16 cellular contexts compared by ENCODE assay signal in genomic region chr12:132288516-132289188, GRCh38. TPM values are rescaled to one million over a fixed set of nuclear protein-coding genes. Genes with fewer than 3 reads are reported as not detected.
DNase-seq lines count a peak whose midpoint lies in the region; ATAC-seq, FAIRE-seq and TF ChIP-seq lines count a peak whose summit lies in the region.
"Had no signal": no experiment of that assay in that cellular context is flagged by ENCODE, and none has a peak within 500 bp of the region (broad histone marks: within the 10 kb centered on the region; RNA-seq: fewer than 3 reads in every experiment).

No MANE protein-coding gene starts in this region.

- no peak overlapping the region for H3K27ac Mint-ChIP-seq in MCF 10A (ENCODE audit: low read depth, unreplicated experiment)
- H3K27ac Mint-ChIP-seq: CD8-positive, alpha-beta memory T cell had no signal

- no peak overlapping the region for H2AFZ ChIP-seq in hepatocyte

- peaks cover 78% of the 10 kb centered on the region for H3K27me3 ChIP-seq in left ventricle myocardium inferior (ENCODE audit: low read depth)
- H3K27me3 ChIP-seq in thyroid gland = no peaks in the 10 kb centered on the region
- H3K27me3 ChIP-seq in hepatocyte = peaks cover 27% of the 10 kb centered on the region

- intact Hi-C loops in left cardiac atrium (cut with DNase I) (no loop called here), left ventricle myocardium inferior (cut with micrococcal nuclease) (no loop called here), thyroid gland (cut with DNase I) (no loop called here), MCF 10A (cut with micrococcal nuclease) (loop anchor here (10.0 kb wide), 1 partner anchor 66 kb away; no protein-coding TSS in a partner anchor)

- H3K36me3 Mint-ChIP-seq in MCF 10A (ENCODE audit: insufficient read depth, unreplicated experiment) = no peaks in the 10 kb centered on the region
- H3K36me3 Mint-ChIP-seq: CD8-positive, alpha-beta memory T cell had no signal

- H3K36me3 ChIP-seq in left ventricle myocardium inferior (no peaks in the 10 kb centered on the region), thyroid gland (no peaks in the 10 kb centered on the region), hepatocyte (replicated peaks; ENCODE audit: insufficient read depth, low read depth) (no peaks in the 10 kb centered on the region)
- H3K36me3 ChIP-seq: BLaER1 treated with 17β-estradiol and CSF1 and Interleukin-3, amounts not matched to agents 10 nM and 100 nM had no signal

- H3K4me2 ChIP-seq in hepatocyte = no peak overlapping the region

- no peak for TF ChIP-seq POLR2A in thyroid gland (IDR thresholded peaks at IDR 0.05)

- no peaks in the 10 kb centered on the region for H3K9me3 Mint-ChIP-seq in MCF 10A (ENCODE audit: unreplicated experiment)

- 44 to 50% methylated on average over 22 to 24 of the region's 37 CpGs for WGBS in thyroid gland, 2 donors
- WGBS in hepatocyte (ENCODE audit: low lambda C conversion rate, missing lambda C conversion rate) = 96% methylated on average over 37 of the region's 37 CpGs

- H3K27ac ChIP-seq in left ventricle myocardium inferior (replicated peaks) (no peak overlapping the region), thyroid gland (peak overlapping the region; percentile 58 to 77 (median 58)), hepatocyte (no peak overlapping the region)
- H3K27ac ChIP-seq: BLaER1 treated with 17β-estradiol and CSF1 and Interleukin-3, amounts not matched to agents 10 nM and 100 nM had no signal

- peaks cover 7% of the 10 kb centered on the region for H3K27me3 Mint-ChIP-seq in MCF 10A (ENCODE audit: insufficient read depth, unreplicated experiment)

- H3K9me2 ChIP-seq in hepatocyte (replicated peaks; ENCODE audit: insufficient read depth) = no peaks in the 10 kb centered on the region

- TF ChIP-seq CTCF in left ventricle myocardium inferior (IDR thresholded peaks at IDR 0.05; ENCODE audit: borderline replicate concordance) (no peak), thyroid gland (IDR thresholded peaks at IDR 0.05) (no peak), hepatocyte (IDR thresholded peaks at IDR 0.05; ENCODE audit: poor library complexity) (no peak), MCF 10A (IDR thresholded peaks at IDR 0.05; ENCODE audit: unreplicated experiment) (no peak)

- H3K9me3 ChIP-seq in left ventricle myocardium inferior (replicated peaks) (no peaks in the 10 kb centered on the region), thyroid gland (no peaks in the 10 kb centered on the region), hepatocyte (ENCODE audit: low read depth) (no peaks in the 10 kb centered on the region)

- no peak overlapping the region for H3K4me3 Mint-ChIP-seq in MCF 10A (ENCODE audit: unreplicated experiment)
- H3K4me3 Mint-ChIP-seq: CD8-positive, alpha-beta memory T cell had no signal

- FAIRE-seq in RCC 7860 (lab: Jason Lieb, UNC) = peak; percentile 90
- FAIRE-seq: G401.6, H54 had no signal

- no peaks in the 10 kb centered on the region for H3K79me2 ChIP-seq in hepatocyte

- CTCF ChIA-PET in MCF 10A (lab: Yijun Ruan, JAX) = interaction anchor here (0.5 to 0.7 kb wide), 2 partner anchors 15 to 70 kb away, joined by 3 read pairs; no protein-coding TSS in a partner anchor

- no peaks in the 10 kb centered on the region for H4K20me1 ChIP-seq in hepatocyte (ENCODE audit: insufficient read depth, poor library complexity, severe bottlenecking)

- H3K4me1 Mint-ChIP-seq in MCF 10A (ENCODE audit: insufficient read depth, unreplicated experiment) = peaks cover 31% of the 10 kb centered on the region

- DNase-seq in left cardiac atrium (peak; percentile 17), left ventricle myocardium inferior (no peak), RCC 7860 (ENCODE audit: low spot score) (peak; percentile 78), glomerular visceral epithelial cell (ENCODE audit: extremely low spot score) (peak; percentile 75), thyroid gland (peak; percentile 85 to 86), hepatocyte (ENCODE audit: low spot score) (no peak), NCI-H2171 treated with DMSO at 0.1 percent for 48 hours (lab: John Stamatoyannopoulos, UW) (no peak), MCF 10A (ENCODE audit: unreplicated experiment) (no peak)
- DNase-seq: Karpas-422, NCI-H1417, NCI-H187 treated with DMSO at 0.1 percent for 48 hours, NCI-H446 had no signal

- BruUV-seq in MCF 10A (replicated peaks; lab: Mats Ljungman, UMichigan) = no TSS peak

- ATAC-seq in left cardiac atrium = no peak

- H3K4me1 ChIP-seq in left ventricle myocardium inferior = peaks cover 7% of the 10 kb centered on the region
- H3K4me1 ChIP-seq in thyroid gland = peaks cover 16 to 45% of the 10 kb centered on the region in 2 donors
- H3K4me1 ChIP-seq in hepatocyte (ENCODE audit: insufficient read depth) = peaks cover 8% of the 10 kb centered on the region

- POLR2A ChIA-PET in MCF 10A (lab: Yijun Ruan, JAX) = no interaction called here

- H3K4me3 ChIP-seq in left ventricle myocardium inferior (no peak overlapping the region), thyroid gland (replicated peaks in 1 of 3) (no peak overlapping the region), hepatocyte (no peak overlapping the region)
- H3K4me3 ChIP-seq: BLaER1 treated with 17β-estradiol and CSF1 and Interleukin-3, amounts not matched to agents 10 nM and 100 nM had no signal

RNA-seq across cellular contexts. Expression of gene GALNT9, which starts 40.7 kb away (rescaled TPM):
- total RNA-seq in left cardiac atrium (1 to 10 TPM; 2.6 to 2.7 TPM), left ventricle myocardium inferior (not detected), thyroid gland (10 to 100 TPM in 2 of 4 donors, 1 to 10 TPM in 2; 2.2 to 29.2 (median 15.9) TPM), hepatocyte (2.2 and 3.9 TPM in 2 replicates), MCF 10A (2022) (3.2 and 4.4 TPM in 2 replicates)
- polyA plus RNA-seq in hepatocyte = 3.0 and 4.7 TPM in 2 replicates
- polyA plus RNA-seq: CD8-positive, alpha-beta memory T cell had no signal

Comparison
In these comparisons a context has a peak if more than half of its experiments do, and no peak if none do; other contexts are left out.
1. DNase-seq: peak in left cardiac atrium (single experiment), RCC 7860 (single experiment), glomerular visceral epithelial cell (single experiment) and thyroid gland (2 of 2); none in left ventricle myocardium inferior (single experiment), hepatocyte (single experiment), NCI-H2171 treated with DMSO at 0.1 percent for 48 hours (single experiment) and MCF 10A (single experiment).
2. H3K27ac ChIP-seq: peak in thyroid gland (3 of 3); none in left ventricle myocardium inferior (single experiment) and hepatocyte (single experiment).